Comparison of ENCODE assay signal across 19 cellular contexts in the genomic region with DNA sequence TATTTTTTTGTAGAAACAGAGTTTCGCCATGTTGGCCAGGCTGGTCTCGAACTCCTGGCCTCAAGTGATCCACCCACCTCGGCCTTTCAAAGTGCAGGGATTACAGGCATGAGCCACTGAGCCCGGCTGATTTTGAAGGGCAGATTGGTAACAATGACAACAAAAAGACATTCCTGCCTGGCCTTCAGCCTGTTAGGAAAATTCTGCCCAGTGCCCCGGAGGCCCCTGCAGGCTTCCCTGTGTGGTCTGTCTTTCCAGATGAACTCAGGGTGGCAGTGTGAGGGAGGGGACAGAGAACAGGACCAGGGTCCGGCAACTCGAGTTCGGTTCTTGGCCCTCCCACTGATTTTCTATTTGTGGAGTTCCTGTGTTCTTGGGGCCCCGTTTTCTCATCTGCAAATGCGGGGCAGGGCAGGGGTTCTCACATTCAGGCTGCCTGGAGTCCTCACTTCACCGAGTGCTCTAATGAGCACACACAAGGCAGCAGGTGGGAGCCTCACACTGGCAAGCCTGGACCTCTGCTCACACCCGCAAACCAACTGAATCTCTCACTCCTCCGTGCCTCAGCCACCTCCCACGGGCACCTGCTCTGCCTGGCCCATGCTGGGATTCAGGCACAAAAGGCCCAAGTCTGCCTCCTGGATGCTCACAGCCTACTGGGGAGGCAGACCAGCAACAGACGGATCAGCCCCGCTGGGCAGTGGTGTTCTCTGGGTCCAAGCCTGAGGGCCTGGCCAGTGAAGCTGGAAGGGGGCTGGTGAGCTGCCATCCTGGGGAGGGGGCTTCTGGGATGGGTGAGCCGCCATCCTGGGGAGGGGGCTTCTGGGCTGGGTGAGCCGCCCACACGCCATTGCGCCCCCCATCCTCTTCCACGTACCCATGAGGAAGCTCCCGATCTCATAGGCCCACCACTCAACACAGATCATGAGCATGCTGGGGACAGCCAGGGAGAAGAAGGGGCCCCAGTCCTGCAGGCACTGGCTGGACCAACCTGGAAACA. TPM values are rescaled to one million over a fixed set of nuclear protein-coding genes. Genes with fewer than 3 reads are reported as not detected.
A peak's percentile ranks its signal among the peaks of the same experiment; 100 is the strongest.
DNase-seq lines count a peak whose midpoint lies in the region; ATAC-seq, FAIRE-seq and TF ChIP-seq lines count a peak whose summit lies in the region.
"Had no signal": no experiment of that assay in that cellular context is flagged by ENCODE, and none has a peak within 500 bp of the region (broad histone marks: within the 10 kb centered on the region; RNA-seq: fewer than 3 reads in every experiment).

No MANE protein-coding gene starts in this region.

- H3K27ac Mint-ChIP-seq in activated CD4-positive, alpha-beta memory T cell treated with anti-CD3 and anti-CD28 coated beads for 36 hours, result no peak overlapping the region
- H3K27ac Mint-ChIP-seq: activated T-helper 2 cell treated with anti-CD3 and anti-CD28 coated beads, Interferon-gamma antibody, Interleukin-2, Interleukin-4, amounts not matched to agents 10 μg/mL and 5 μg/mL and 100 μg/mL, durations not matched to agents 14 hours and 24 hours and 36 hours; T-helper 2 cell treated with Interferon-gamma antibody and Interleukin-4, amounts not matched to agents 5 μg/mL and 100 μg/mL, for 36 hours had no signal

- no peaks in the 10 kb centered on the region for H3K4me1 Mint-ChIP-seq in activated CD4-positive, alpha-beta memory T cell treated with anti-CD3 and anti-CD28 coated beads for 36 hours (ENCODE audit: low read depth)
- H3K4me1 Mint-ChIP-seq: CD4-positive, alpha-beta memory T cell had no signal

- no peaks in the 10 kb centered on the region for H3K27me3 Mint-ChIP-seq in activated CD4-positive, alpha-beta memory T cell treated with anti-CD3 and anti-CD28 coated beads for 36 hours
- H3K27me3 Mint-ChIP-seq: CD4-positive, alpha-beta memory T cell had no signal

- no peak overlapping the region for H3K27ac ChIP-seq in right atrium auricular region
- H3K27ac ChIP-seq: heart right ventricle, HL-60, SJSA1 had no signal

- H3K4me3 Mint-ChIP-seq in activated CD4-positive, alpha-beta memory T cell treated with anti-CD3 and anti-CD28 coated beads for 36 hours, result no peak overlapping the region
- H3K4me3 Mint-ChIP-seq: CD4-positive, alpha-beta memory T cell; T-helper 2 cell treated with Interferon-gamma antibody and Interleukin-4, amounts not matched to agents 5 μg/mL and 100 μg/mL, for 36 hours had no signal

- POLR2A ChIA-PET in activated CD4-positive, alpha-beta memory T cell treated with anti-CD3 and anti-CD28 coated beads for 36 hours (lab: Charles Lee), result no interaction called here

- TF ChIP-seq CTCF in right atrium auricular region (IDR thresholded peaks at IDR 0.05), result no peak

- peaks cover 0 to 18% of the 10 kb centered on the region in 2 donors for H3K4me1 ChIP-seq in right atrium auricular region
- H3K4me1 ChIP-seq: SJSA1 had no signal

- H3K36me3 ChIP-seq in right atrium auricular region, result no peaks in the 10 kb centered on the region
- H3K36me3 ChIP-seq: heart right ventricle, SJSA1 had no signal

- H3K36me3 Mint-ChIP-seq in activated CD4-positive, alpha-beta memory T cell treated with anti-CD3 and anti-CD28 coated beads for 36 hours, result no peaks in the 10 kb centered on the region
- H3K36me3 Mint-ChIP-seq: CD4-positive, alpha-beta memory T cell had no signal

- no peaks in the 10 kb centered on the region for H3K9me3 ChIP-seq in right atrium auricular region
- H3K9me3 ChIP-seq: heart right ventricle, SJSA1 had no signal

- intact Hi-C loops in Right ventricle myocardium inferior (cut with DNase I), result loop anchor here (10.0 kb wide), 1 partner anchor 49 kb away; no protein-coding TSS in a partner anchor
- intact Hi-C loops in activated CD4-positive, alpha-beta memory T cell treated with anti-CD3 and anti-CD28 coated beads for 36 hours (cut with micrococcal nuclease), result no loop called here

- no peaks in the 10 kb centered on the region for H3K27me3 ChIP-seq in right atrium auricular region
- H3K27me3 ChIP-seq: heart right ventricle, SJSA1 had no signal

- H3K9me3 Mint-ChIP-seq in activated CD4-positive, alpha-beta memory T cell treated with anti-CD3 and anti-CD28 coated beads for 36 hours, result no peaks in the 10 kb centered on the region
- H3K9me3 Mint-ChIP-seq: activated T-helper 2 cell treated with anti-CD3 and anti-CD28 coated beads, Interferon-gamma antibody, Interleukin-2, Interleukin-4, amounts not matched to agents 10 μg/mL and 5 μg/mL and 100 μg/mL, durations not matched to agents 14 hours and 24 hours and 36 hours; T-helper 2 cell treated with Interferon-gamma antibody and Interleukin-4, amounts not matched to agents 5 μg/mL and 100 μg/mL, for 36 hours had no signal

- no peak overlapping the region for H3K4me3 ChIP-seq in right atrium auricular region
- H3K4me3 ChIP-seq: heart right ventricle, SJSA1 had no signal

- DNase-seq in right atrium auricular region (ENCODE audit: low spot score), result peak; percentile 56
- no peak for DNase-seq in Right ventricle myocardium inferior (ENCODE audit: missing footprints)
- DNase-seq in NCI-H345 (lab: John Stamatoyannopoulos, UW), result peak; percentile 28
- peak; percentile 8 to 55 for DNase-seq in frontal cortex (ENCODE audit: low spot score in 2 of 2)
- DNase-seq in urothelium cell line (ENCODE audit: low spot score), result peak; percentile 3
- no peak for DNase-seq in activated gamma-delta T cell (lab: John Stamatoyannopoulos, UW)
- no peak for DNase-seq in activated CD4-positive, alpha-beta memory T cell treated with anti-CD3 and anti-CD28 coated beads for 36 hours
- DNase-seq: ACHN; activated CD4-positive, CD25-positive, alpha-beta regulatory T cell treated with anti-CD3 and anti-CD28 coated beads, Interleukin-2, amount 50 U/mL, for 72 hours; CD4-positive, alpha-beta memory T cell; effector CD4-positive, alpha-beta T cell; heart right ventricle; midbrain had no signal

- FAIRE-seq in frontal cortex (lab: Jason Lieb, UNC), result no peak
- FAIRE-seq in urothelium cell line (lab: Jason Lieb, UNC), result no peak

- CTCF ChIA-PET in activated CD4-positive, alpha-beta memory T cell treated with anti-CD3 and anti-CD28 coated beads for 36 hours (lab: Charles Lee), result interaction anchor here (1.6 kb wide), 1 partner anchor 39 kb away, joined by 4 read pairs; no protein-coding TSS in a partner anchor

- ATAC-seq in Right ventricle myocardium inferior, result no peak
- ATAC-seq in GM19455 (IDR thresholded peaks at IDR 0.05; ENCODE audit: unreplicated experiment), result no peak
- ATAC-seq: heart right ventricle had no signal

RNA-seq across cellular contexts. Expression of gene SLC47A2, which starts 10.3 kb away (rescaled TPM):
- total RNA-seq in right atrium auricular region (not detected), Right ventricle myocardium inferior (not detected), frontal cortex (under 0.01 TPM)
- total RNA-seq in activated CD4-positive, alpha-beta memory T cell treated with anti-CD3 and anti-CD28 coated beads for 36 hours, result not detected
- total RNA-seq: activated T-helper 2 cell treated with anti-CD3 and anti-CD28 coated beads, Interferon-gamma antibody, Interleukin-2, Interleukin-4, amounts not matched to agents 10 μg/mL and 5 μg/mL and 100 μg/mL, durations not matched to agents 14 hours and 24 hours and 36 hours; CD4-positive, alpha-beta memory T cell; kidney epithelial cell; SJSA1 had no signal

RNA-seq across cellular contexts. Expression of gene ALDH3A1, which starts 42.0 kb away (rescaled TPM):
- total RNA-seq in right atrium auricular region (1 to 10 TPM in 1 of 2 donors, under 1 TPM in 1; 0.22 to 1.8 TPM), Right ventricle myocardium inferior (not detected), frontal cortex (0.41 TPM)
- total RNA-seq in activated CD4-positive, alpha-beta memory T cell treated with anti-CD3 and anti-CD28 coated beads for 36 hours, result under 1 TPM in 1 of 2 experiments, not detected in 1; 0.14 TPM
- total RNA-seq: activated T-helper 2 cell treated with anti-CD3 and anti-CD28 coated beads, Interferon-gamma antibody, Interleukin-2, Interleukin-4, amounts not matched to agents 10 μg/mL and 5 μg/mL and 100 μg/mL, durations not matched to agents 14 hours and 24 hours and 36 hours; CD4-positive, alpha-beta memory T cell; SJSA1 had no signal

RNA-seq across cellular contexts. Expression of gene ALDH3A2, which starts 57.5 kb away (rescaled TPM):
- total RNA-seq in right atrium auricular region, result 10 to 100 TPM; 45.8 to 52.3 TPM
- total RNA-seq in Right ventricle myocardium inferior, result 64.4 TPM
- 67.7 TPM for total RNA-seq in frontal cortex
- total RNA-seq in activated CD4-positive, alpha-beta memory T cell treated with anti-CD3 and anti-CD28 coated beads for 36 hours, result 10 to 100 TPM; 27.3 to 35.7 TPM

Comparison
In these comparisons a context has a peak if more than half of its experiments do, and no peak if none do; other contexts are left out.
1. DNase-seq: peak in right atrium auricular region (single experiment), NCI-H345 (single experiment), frontal cortex (2 of 2) and urothelium cell line (single experiment); none in Right ventricle myocardium inferior (single experiment), activated gamma-delta T cell (single experiment) and activated CD4-positive, alpha-beta memory T cell treated with anti-CD3 and anti-CD28 coated beads for 36 hours (single experiment).